ENCODE assay signal across 8 cellular contexts in the genomic region with DNA sequence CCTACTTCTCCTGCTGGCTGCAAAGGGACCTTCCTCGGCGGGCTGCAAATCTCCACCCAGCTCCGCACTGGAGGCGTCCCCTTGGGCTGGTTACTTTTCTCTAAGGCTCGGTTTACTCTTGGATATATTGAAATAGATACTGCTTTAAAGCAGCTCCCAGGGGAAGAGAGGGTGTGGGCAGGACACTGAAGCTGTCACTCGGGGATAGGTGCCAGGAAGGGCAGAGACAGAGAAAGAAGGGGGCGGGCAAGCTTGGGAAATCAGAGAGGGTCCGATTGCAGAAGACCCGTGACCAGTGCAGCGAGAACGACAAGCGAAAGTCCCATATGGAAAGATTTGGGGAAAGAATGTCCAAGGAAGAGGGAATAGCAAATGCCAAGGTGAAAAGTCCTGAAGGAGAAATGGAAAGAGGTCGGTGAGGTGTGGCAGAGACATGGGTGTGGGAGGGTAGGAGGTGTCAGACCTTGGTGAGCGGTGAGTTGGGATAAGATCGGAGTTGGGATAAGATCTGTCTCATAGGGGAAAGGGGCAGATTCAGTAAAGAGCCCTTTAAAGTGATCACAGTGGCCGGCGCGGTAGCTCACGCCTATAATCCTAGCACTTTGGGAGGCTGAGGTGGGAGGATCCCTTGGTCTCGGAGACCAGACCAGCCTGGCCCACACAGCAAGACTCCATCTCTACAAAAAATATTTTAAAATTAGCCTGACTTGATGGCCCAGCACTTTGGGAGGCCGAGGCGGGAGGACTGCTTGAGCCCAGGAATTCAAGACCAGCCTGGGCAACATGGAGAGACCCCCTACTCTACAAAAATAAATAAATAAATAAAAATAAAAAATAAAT. TPM values are rescaled to one million over a fixed set of nuclear protein-coding genes. Genes with fewer than 3 reads are reported as not detected.
DNase-seq lines count a peak whose midpoint lies in the region; ATAC-seq and TF ChIP-seq lines count a peak whose summit lies in the region.

No MANE protein-coding gene starts in this region.

- peak overlapping the region; percentile 81 for H3K4me3 Mint-ChIP-seq in activated CD8-positive, alpha-beta memory T cell treated with anti-CD3 and anti-CD28 coated beads, Interleukin-2, amount 10 ng/mL, durations not matched to agents 7 days and 5 days

- TF ChIP-seq POLR2A in body of pancreas (IDR thresholded peaks at IDR 0.05) (no peak), tibial nerve (IDR thresholded peaks at IDR 0.05) (no peak)

- intact Hi-C loops in body of pancreas (cut with DNase I) = loop anchor here (5.0 kb wide), 1 partner anchor 40 kb away; no protein-coding TSS in a partner anchor

- CTCF ChIA-PET in activated CD8-positive, alpha-beta memory T cell treated with anti-CD3 and anti-CD28 coated beads, Interleukin-2, amount 10 ng/mL, durations not matched to agents 7 days and 5 days (lab: Charles Lee) = interaction anchor here (0.9 to 18.0 kb wide), 6 partner anchors 14 to 95 kb away, joined by 3 to 1017 read pairs (median 3); partner anchors contain the start of gene HOOK2

- H3K27me3 ChIP-seq in body of pancreas (no peaks in the 10 kb centered on the region), tibial nerve (no peaks in the 10 kb centered on the region)

- no peaks in the 10 kb centered on the region for H3K27me3 Mint-ChIP-seq in activated CD8-positive, alpha-beta memory T cell treated with anti-CD3 and anti-CD28 coated beads, Interleukin-2, amount 10 ng/mL, durations not matched to agents 7 days and 5 days

- H3K4me3 ChIP-seq in body of pancreas (peak overlapping the region; percentile 50 to 73), tibial nerve (peak overlapping the region; percentile 64 to 82 (median 78))

- TF ChIP-seq CTCF in body of pancreas (IDR thresholded peaks at IDR 0.05) (peak in 1 of 7 experiments; percentile 16), tibial nerve (IDR thresholded peaks at IDR 0.05) (no peak)

- H3K27ac ChIP-seq in body of pancreas (peak overlapping the region; percentile 35 to 80 (median 75)), tibial nerve (peak overlapping the region in 2 of 4 donors; percentile 81 to 88)

- no peaks in the 10 kb centered on the region for H3K9me3 Mint-ChIP-seq in activated CD8-positive, alpha-beta memory T cell treated with anti-CD3 and anti-CD28 coated beads, Interleukin-2, amount 10 ng/mL, durations not matched to agents 7 days and 5 days (ENCODE audit: low read depth)

- peaks cover 5% of the 10 kb centered on the region for H3K36me3 Mint-ChIP-seq in activated CD8-positive, alpha-beta memory T cell treated with anti-CD3 and anti-CD28 coated beads, Interleukin-2, amount 10 ng/mL, durations not matched to agents 7 days and 5 days

- H3K4me1 Mint-ChIP-seq in activated CD8-positive, alpha-beta memory T cell treated with anti-CD3 and anti-CD28 coated beads, Interleukin-2, amount 10 ng/mL, durations not matched to agents 7 days and 5 days = peaks cover 35% of the 10 kb centered on the region

- no peak overlapping the region for H3K27ac Mint-ChIP-seq in activated CD8-positive, alpha-beta memory T cell treated with anti-CD3 and anti-CD28 coated beads, Interleukin-2, amount 10 ng/mL, durations not matched to agents 7 days and 5 days

- 28 to 34% methylated on average over 22 of the region's 22 CpGs for WGBS in body of pancreas, 2 donors
- whole genome bisulfite sequencing in tibial nerve, 2 donors = 44% methylated on average over 22 of the region's 22 CpGs

- DNase-seq in activated CD8-positive, alpha-beta memory T cell treated with anti-CD3 and anti-CD28 coated beads, Interleukin-2, amount 10 ng/mL, durations not matched to agents 7 days and 5 days = no peak
- DNase-seq in activated CD8-positive, alpha-beta memory T cell treated with anti-CD3 and anti-CD28 coated beads for 24 hours = no peak
- peak in 1 of 4 donors; percentile 39 for DNase-seq in body of pancreas
- DNase-seq in left lobe of liver (ENCODE audit: low spot score) = no peak
- DNase-seq in tibial nerve (ENCODE audit: low spot score in 2 of 2) = no peak

- TF ChIP-seq EP300 in tibial nerve (IDR thresholded peaks at IDR 0.05) = no peak

- no peaks in the 10 kb centered on the region for H3K36me3 ChIP-seq in body of pancreas (replicated peaks in 1 of 2; ENCODE audit: insufficient read depth in 1 of 2, low read depth in 2 of 2)
- H3K36me3 ChIP-seq in tibial nerve = peaks cover 0 to 27% (median 0%) of the 10 kb centered on the region in 3 donors

- H3K4me1 ChIP-seq in body of pancreas (peaks cover 40% of the 10 kb centered on the region), tibial nerve (peaks cover 0 to 38% (median 16%) of the 10 kb centered on the region in 4 donors)

- ATAC-seq in activated CD8-positive, alpha-beta memory T cell treated with anti-CD3 and anti-CD28 coated beads, Interleukin-2, amount 10 ng/mL, durations not matched to agents 7 days and 5 days = no peak
- ATAC-seq in body of pancreas (no peak), left lobe of liver (peak; percentile 52), GM18511 (IDR thresholded peaks at IDR 0.05; ENCODE audit: unreplicated experiment) (no peak), HG02840 (IDR thresholded peaks at IDR 0.05; ENCODE audit: low FRiP score, unreplicated experiment) (no peak), HG03139 (IDR thresholded peaks at IDR 0.05; ENCODE audit: unreplicated experiment) (no peak)

- no peaks in the 10 kb centered on the region for H3K9me3 ChIP-seq in body of pancreas
- no peaks in the 10 kb centered on the region for H3K9me3 ChIP-seq in tibial nerve

RNA-seq across cellular contexts. Expression of gene THSD8, which starts 0.6 kb away (rescaled TPM):
- 10 to 100 TPM; 27.9 to 29.8 TPM for total RNA-seq in activated CD8-positive, alpha-beta memory T cell treated with anti-CD3 and anti-CD28 coated beads, Interleukin-2, amount 10 ng/mL, durations not matched to agents 7 days and 5 days
- total RNA-seq in body of pancreas = not detected
- 1.5 TPM for total RNA-seq in left lobe of liver
- 1 to 10 TPM in 1 of 4 donors, not detected in 3; 4.8 TPM for total RNA-seq in tibial nerve

RNA-seq across cellular contexts. Expression of gene PRDX2, which starts 0.9 kb away (rescaled TPM):
- 100 to 1,000 TPM; 168 to 218 TPM for total RNA-seq in activated CD8-positive, alpha-beta memory T cell treated with anti-CD3 and anti-CD28 coated beads, Interleukin-2, amount 10 ng/mL, durations not matched to agents 7 days and 5 days
- total RNA-seq in body of pancreas (100 to 1,000 TPM; 105 to 146 TPM), left lobe of liver (224 TPM), tibial nerve (100 to 1,000 TPM; 129 to 182 (median 163) TPM)

RNA-seq across cellular contexts. Expression of gene RNASEH2A, which starts 3.9 kb away (rescaled TPM):
- 10 to 100 TPM; 53.4 to 58.8 TPM for total RNA-seq in activated CD8-positive, alpha-beta memory T cell treated with anti-CD3 and anti-CD28 coated beads, Interleukin-2, amount 10 ng/mL, durations not matched to agents 7 days and 5 days
- total RNA-seq in body of pancreas = 1 to 10 TPM; 1.3 to 6.5 TPM
- 3.0 TPM for total RNA-seq in left lobe of liver
- 1 to 10 TPM; 5.4 to 8.6 (median 6.7) TPM for total RNA-seq in tibial nerve

RNA-seq across cellular contexts. Expression of gene JUNB, which starts 11.2 kb away (rescaled TPM):
- 100 to 1,000 TPM; 142 to 191 TPM for total RNA-seq in activated CD8-positive, alpha-beta memory T cell treated with anti-CD3 and anti-CD28 coated beads, Interleukin-2, amount 10 ng/mL, durations not matched to agents 7 days and 5 days
- total RNA-seq in body of pancreas (100 to 1,000 TPM; 219 to 485 TPM), left lobe of liver (16.3 TPM), tibial nerve (100 to 1,000 TPM; 421 to 676 (median 613) TPM)

RNA-seq across cellular contexts. Expression of gene HOOK2, which starts 27.1 kb away (rescaled TPM):
- 10 to 100 TPM; 16.6 to 18.2 TPM for total RNA-seq in activated CD8-positive, alpha-beta memory T cell treated with anti-CD3 and anti-CD28 coated beads, Interleukin-2, amount 10 ng/mL, durations not matched to agents 7 days and 5 days
- total RNA-seq in body of pancreas = 100 to 1,000 TPM; 114 to 354 TPM
- total RNA-seq in left lobe of liver = 23.2 TPM
- 100 to 1,000 TPM in 1 of 4 donors, 10 to 100 TPM in 3; 27.3 to 109 (median 50.2) TPM for total RNA-seq in tibial nerve

Comparison
In these comparisons a context has a peak if more than half of its experiments do, and no peak if none do; other contexts are left out.
1. RNA of gene THSD8, which starts 0.6 kb away (total RNA-seq): 27.9 to 29.8 TPM in activated CD8-positive, alpha-beta memory T cell treated with anti-CD3 and anti-CD28 coated beads, Interleukin-2, amount 10 ng/mL, durations not matched to agents 7 days and 5 days; 1.5 TPM in left lobe of liver (single experiment), not detected in body of pancreas and 4.8 TPM in tibial nerve; every median in the first group is over 4 times any median in the second.
2. RNA of gene RNASEH2A, which starts 3.9 kb away (total RNA-seq): 53.4 to 58.8 TPM in activated CD8-positive, alpha-beta memory T cell treated with anti-CD3 and anti-CD28 coated beads, Interleukin-2, amount 10 ng/mL, durations not matched to agents 7 days and 5 days; 5.4 to 8.6 TPM in tibial nerve, 1.3 to 6.5 TPM in body of pancreas and 3.0 TPM in left lobe of liver (single experiment); every median in the first group is over 4 times any median in the second.